In the genomic region with DNA sequence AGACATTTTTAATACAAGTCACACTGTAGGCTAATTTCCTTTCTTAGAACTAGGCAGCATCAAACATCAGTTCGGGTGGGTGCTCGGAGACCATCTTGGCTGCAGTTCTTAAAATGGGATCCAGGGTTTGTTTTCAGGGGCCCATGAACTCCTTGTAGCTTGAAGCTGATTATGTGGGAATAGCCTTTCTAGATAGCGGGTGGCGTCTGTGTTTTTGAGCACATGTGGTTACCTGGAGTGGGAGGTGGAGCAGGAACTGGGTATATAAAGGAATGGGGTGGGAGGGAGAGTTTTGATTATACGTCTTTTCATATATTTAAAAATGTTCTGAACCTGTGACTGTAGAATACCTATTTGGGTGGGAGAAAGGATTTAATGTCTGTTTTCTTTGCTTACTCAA, we compare ENCODE assay signal across 1 cellular context.
TF ChIP-seq lines count a peak whose summit lies in the region.

No MANE protein-coding gene starts in this region.

TF ChIP-seq in WTC11, 78 proteins besides CTCF, POLR2A, EP300 and RAD21:
- TF ChIP-seq ATF2 (CRISPR knock-in tag; IDR thresholded peaks at IDR 0.05; ENCODE audit: borderline replicate concordance, low read depth) (no peak), ZNF263 (CRISPR knock-in tag; IDR thresholded peaks at IDR 0.05; ENCODE audit: low read depth) (no peak), JUN (CRISPR knock-in tag; IDR thresholded peaks at IDR 0.05) (no peak), ZNF396 (CRISPR knock-in tag; IDR thresholded peaks at IDR 0.05; ENCODE audit: borderline replicate concordance) (no peak), ZBTB43 (CRISPR knock-in tag; IDR thresholded peaks at IDR 0.05) (no peak), ZNF671 (CRISPR knock-in tag; IDR thresholded peaks at IDR 0.05) (no peak), PRDM15 (CRISPR knock-in tag; IDR thresholded peaks at IDR 0.05) (no peak), ZNF138 (CRISPR knock-in tag; conservative IDR thresholded peaks at IDR 0.05) (no peak)
